1 cellular context compared by ENCODE assay signal in genomic region chr13:99307247-99307646, GRCh38.
A peak's percentile ranks its signal among the peaks of the same experiment; 100 is the strongest.
TF ChIP-seq lines count a peak whose summit lies in the region.

TSS of gene GPR183 (minus strand) at chr13:99307399. CDS start at chr13:99296145, 11,254 bp downstream.

TF ChIP-seq in K562, 482 proteins besides CTCF, POLR2A, EP300 and RAD21 (continued from another document):
- TF ChIP-seq ARID3A (IDR thresholded peaks at IDR 0.05; ENCODE audit: borderline replicate concordance, low read depth, low read length) (no peak), MCM3 (IDR thresholded peaks at IDR 0.05) (no peak), REST (CRISPR knock-in tag; IDR thresholded peaks at IDR 0.05; ENCODE audit: low read depth) (no peak), SMAD1 (IDR thresholded peaks at IDR 0.05; ENCODE audit: low read depth, low read length, partially characterized antibody) (no peak), BRD4 (IDR thresholded peaks at IDR 0.05) (0 out of 2 replicates have a peak, but pooled peaks have one; percentile 30), SRF (CRISPR knock-in tag; IDR thresholded peaks at IDR 0.05) (peak in 1 of 2 experiments; percentile 91; a peak in 2 of 4 replicates), CCNT2 (IDR thresholded peaks at IDR 0.05; ENCODE audit: borderline replicate concordance, extremely low read depth, insufficient read length, low read depth, low read length) (no peak)
